In the genomic region with DNA sequence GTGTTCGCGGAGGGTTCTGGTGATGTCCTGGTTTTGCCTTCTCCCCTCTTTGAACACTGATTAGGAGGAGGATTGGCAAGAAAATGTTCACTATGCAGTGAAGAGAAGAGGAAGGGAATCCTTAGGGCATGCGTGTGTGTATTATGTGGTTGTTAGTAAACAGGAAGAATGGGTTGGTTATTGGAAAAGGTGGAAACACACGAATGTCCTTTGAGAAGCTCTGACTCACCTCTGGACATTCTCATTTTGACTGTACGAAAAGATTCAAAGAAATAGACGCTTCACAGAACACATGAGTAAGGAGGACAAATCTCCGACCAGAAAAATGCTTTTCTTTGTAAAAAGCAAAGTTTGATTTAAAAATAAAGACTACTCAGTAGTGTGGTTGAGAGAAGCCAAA, we compare ENCODE assay signal across 18 cellular contexts.
A peak's percentile ranks its signal among the peaks of the same experiment; 100 is the strongest.
DNase-seq lines count a peak whose midpoint lies in the region; ATAC-seq, FAIRE-seq and TF ChIP-seq lines count a peak whose summit lies in the region.
"Had no signal": no experiment of that assay in that cellular context is flagged by ENCODE, and none has a peak within 500 bp of the region (broad histone marks: within the 10 kb centered on the region; RNA-seq: fewer than 3 reads in every experiment).

No MANE protein-coding gene starts in this region.

- no peak overlapping the region for H3K4me3 ChIP-seq in GM12878
- H3K4me3 ChIP-seq in HepG2 (replicated peaks in 1 of 3; ENCODE audit: insufficient read depth in 1 of 3, low read depth in 2 of 3, low read length in 3 of 3), result no peak overlapping the region
- H3K4me3 ChIP-seq: GM23338 had no signal

- no peaks in the 10 kb centered on the region for H3K36me3 ChIP-seq in GM12878 (ENCODE audit: control insufficient read depth in 2 of 2, insufficient read depth in 2 of 2, low read length in 1 of 2)
- H3K36me3 ChIP-seq in HepG2 (replicated peaks in 1 of 2; ENCODE audit: control insufficient read depth in 1 of 2, insufficient read depth in 2 of 2, low read length in 2 of 2), result no peaks in the 10 kb centered on the region
- H3K36me3 ChIP-seq: BE2C had no signal

- SMC1A ChIA-PET in GM12878 (lab: Charles Lee; ENCODE audit: uncharacterized antibody, unreplicated experiment), result interaction anchor here (0.6 to 7.2 kb wide), 12 partner anchors 9 to 258 kb away, joined by 3 to 44 read pairs (median 8); no protein-coding TSS in a partner anchor

- H3K9me3 ChIP-seq in GM12878 (replicated peaks; ENCODE audit: control insufficient read depth, insufficient read depth, low read length) (no peaks in the 10 kb centered on the region), HepG2 (ENCODE audit: low read length) (no peaks in the 10 kb centered on the region)
- H3K9me3 ChIP-seq: BE2C had no signal

- TF ChIP-seq EP300 in GM12878 (IDR thresholded peaks at IDR 0.05; ENCODE audit: borderline replicate concordance in 1 of 2, control insufficient read depth in 1 of 2, low read depth in 2 of 2, low read length in 2 of 2) (no peak), HepG2 (IDR thresholded peaks at IDR 0.05; ENCODE audit: low read depth in 2 of 2, low read length in 2 of 2) (no peak), HepG2 (CRISPR knock-in tag; IDR thresholded peaks at IDR 0.05; ENCODE audit: borderline replicate concordance) (no peak)

- BruUV-seq in GM12878 (replicated peaks; lab: Mats Ljungman, UMichigan) (no TSS peak), HepG2 (replicated peaks; lab: Mats Ljungman, UMichigan) (no TSS peak)

- POLR2A ChIA-PET in GM12878 (lab: Charles Lee), result interaction anchor here (2.4 kb wide), 1 partner anchor 37 kb away, joined by 11 read pairs; no protein-coding TSS in a partner anchor
- POLR2A ChIA-PET in HepG2 (lab: Yijun Ruan, JAX), result no interaction called here

- H3K79me2 ChIP-seq in GM12878 (ENCODE audit: control insufficient read depth, insufficient read depth, low read length) (no peaks in the 10 kb centered on the region), HepG2 (ENCODE audit: insufficient read depth, low read length) (no peaks in the 10 kb centered on the region)

- H4K20me1 ChIP-seq in GM12878 (ENCODE audit: control insufficient read depth, insufficient read depth) (no peaks in the 10 kb centered on the region), HepG2 (ENCODE audit: insufficient read depth, low read length) (no peaks in the 10 kb centered on the region)

- 22% methylated on average over 7 of the region's 7 CpGs for WGBS in GM12878 (ENCODE audit: insufficient coverage, insufficient replicate concordance, low lambda C conversion rate, missing lambda C conversion rate)
- 44% methylated on average over 7 of the region's 7 CpGs for WGBS in HepG2 (ENCODE audit: low lambda C conversion rate)

- CTCF ChIA-PET in GM12878 (lab: Yijun Ruan, JAX) (interaction anchor here (0.9 to 3.3 kb wide), 4 partner anchors 9 to 103 kb away, joined by 3 to 18 read pairs (median 4); no protein-coding TSS in a partner anchor), HepG2 (lab: Yijun Ruan, JAX; ENCODE audit: low intra/inter-chr PET ratio, low total read pairs) (no interaction called here)

- 0 out of 2 replicates have a peak, but pooled peaks cover 5% of the 10 kb centered on the region for H3K4me1 ChIP-seq in GM12878 (ENCODE audit: control insufficient read depth, insufficient read depth, low read length)
- H3K4me1 ChIP-seq in HepG2 (ENCODE audit: insufficient read depth, low read length), result no peaks in the 10 kb centered on the region
- H3K4me1 ChIP-seq: BE2C had no signal

- TF ChIP-seq CTCF in GM12878 (IDR thresholded peaks at IDR 0.05 in 2 of 3, conservative IDR thresholded peaks at IDR 0.05 in 1 of 3; ENCODE audit: control insufficient read depth in 2 of 3, extremely low read depth in 1 of 3, insufficient read depth in 1 of 3, low read depth in 3 of 3, low read length in 3 of 3) (no peak), HepG2 (CRISPR knock-in tag; IDR thresholded peaks at IDR 0.05) (no peak)

- no peaks in the 10 kb centered on the region for H3K27me3 ChIP-seq in GM12878 (replicated peaks in 1 of 2; ENCODE audit: control insufficient read depth in 2 of 2, insufficient read depth in 2 of 2, low read length in 1 of 2)
- no peaks in the 10 kb centered on the region; a peak in 1 of 5 replicates for H3K27me3 ChIP-seq in HepG2 (ENCODE audit: control insufficient read depth in 1 of 2, insufficient read depth in 2 of 2, low read length in 2 of 2)
- H3K27me3 ChIP-seq: BE2C had no signal

- H3K9ac ChIP-seq in GM12878 (ENCODE audit: control insufficient read depth, insufficient read depth, low read length) (no peak overlapping the region), HepG2 (ENCODE audit: insufficient read depth, low read depth, low read length) (no peak overlapping the region)

- TF ChIP-seq RAD21 in GM12878 (IDR thresholded peaks at IDR 0.05; ENCODE audit: insufficient read depth, low read depth, low read length) (no peak), HepG2 (CRISPR knock-in tag; IDR thresholded peaks at IDR 0.05) (no peak)

- FAIRE-seq in GM12878 (lab: Jason Lieb, UNC) (no peak), HepG2 (lab: Jason Lieb, UNC) (no peak)
- FAIRE-seq: GM18507 had no signal

- H3K4me2 ChIP-seq in GM12878 (ENCODE audit: control insufficient read depth, insufficient read depth), result no peak overlapping the region
- no peak overlapping the region for H3K4me2 ChIP-seq in HepG2 (ENCODE audit: low read depth, low read length)
- H3K4me2 ChIP-seq: GM23338 had no signal

- DNase-seq in H4 (ENCODE audit: low spot score) (peak; percentile 8), GM12878 (ENCODE audit: low read depth, low spot score) (peak; percentile 9), renal cortical epithelial cell (ENCODE audit: low read depth) (peak; percentile 30), HepG2 (ENCODE audit: low spot score) (no peak), CD1c-positive myeloid dendritic cell (ENCODE audit: extremely low spot score) (no peak), Right ventricle myocardium superior (no peak)
- DNase-seq: BE2C; C1 segment of cervical spinal cord; CD4-positive, alpha-beta T cell; DMS79 treated with DMSO at 0.1 percent for 48 hours; GF-D8; H9; Kasumi-1; KG1 had no signal

- no peak overlapping the region for H2AFZ ChIP-seq in GM12878 (ENCODE audit: control insufficient read depth, low read depth, low read length)
- no peak overlapping the region for H2AFZ ChIP-seq in HepG2 (ENCODE audit: low read length)
- H2AFZ ChIP-seq: GM23338 had no signal

- intact Hi-C loops in GM12878 (cut with micrococcal nuclease; ENCODE audit: unreplicated experiment), result no loop called here
- intact Hi-C loops in HepG2 (cut with micrococcal nuclease; ENCODE audit: unreplicated experiment), result no loop called here
- intact Hi-C loops in Right ventricle myocardium superior (cut with DNase I), result no loop called here

- RAD21 ChIA-PET in GM12878 (lab: Charles Lee; ENCODE audit: unreplicated experiment), result interaction anchor here (1.0 to 3.3 kb wide), 5 partner anchors 14 to 385 kb away, joined by 3 to 19 read pairs (median 5); no protein-coding TSS in a partner anchor

- in situ Hi-C loops in GM12878 (cut with MboI), result no loop called here
- in situ Hi-C loops in HepG2 (cut with HindIII; ENCODE audit: extremely low pct_ligation_motif_present, low pct_unique_long_range_greater_than_20kb), result no loop called here

- peak; percentile 33 for ATAC-seq in HG03442 (IDR thresholded peaks at IDR 0.05; ENCODE audit: unreplicated experiment)
- ATAC-seq in GM12878, result peak; percentile 48
- no peak for ATAC-seq in HepG2
- ATAC-seq in GM21515 (IDR thresholded peaks at IDR 0.05; ENCODE audit: unreplicated experiment), result no peak
- no peak for ATAC-seq in Right ventricle myocardium superior (ENCODE audit: poor library complexity)
- ATAC-seq: GM23338 had no signal

- no peak for TF ChIP-seq POLR2A in GM12878 (IDR thresholded peaks at IDR 0.05; ENCODE audit: low read depth, low read length)
- no peak for TF ChIP-seq POLR2A in HepG2 (IDR thresholded peaks at IDR 0.05; ENCODE audit: insufficient read depth in 1 of 2, low read depth in 2 of 2, low read length in 2 of 2)

- H3K27ac ChIP-seq in GM12878 (ENCODE audit: control insufficient read depth, insufficient read depth), result no peak overlapping the region
- H3K27ac ChIP-seq in HepG2 (ENCODE audit: extremely low read length, insufficient read depth, low read length), result no peak overlapping the region

TF ChIP-seq in GM12878, 131 proteins besides CTCF, POLR2A, EP300 and RAD21 (continues in another document):
- TF ChIP-seq MXI1 (IDR thresholded peaks at IDR 0.05; ENCODE audit: low read depth, low read length), result no peak
- no peak for TF ChIP-seq MEF2B (IDR thresholded peaks at IDR 0.05; ENCODE audit: partially characterized antibody, poor library complexity, severe bottlenecking)
- no peak for TF ChIP-seq NFYA (IDR thresholded peaks at IDR 0.05; ENCODE audit: borderline replicate concordance, low read depth, low read length)
- peak; percentile 81 for TF ChIP-seq IRF4 (IDR thresholded peaks at IDR 0.05; ENCODE audit: low read depth, low read length)
- TF ChIP-seq RUNX3 (IDR thresholded peaks at IDR 0.05; ENCODE audit: low read length), result peak; percentile 81
- TF ChIP-seq POLR2AphosphoS5 (IDR thresholded peaks at IDR 0.05; ENCODE audit: low read length), result no peak
- no peak for TF ChIP-seq CHD4 (IDR thresholded peaks at IDR 0.05)

TF ChIP-seq in HepG2, 621 proteins besides CTCF, POLR2A, EP300 and RAD21 (continues in another document):
- no peak for TF ChIP-seq SP140L (CRISPR knock-in tag; IDR thresholded peaks at IDR 0.05; ENCODE audit: borderline replicate concordance)
- no peak for TF ChIP-seq ZNF326 (CRISPR knock-in tag; IDR thresholded peaks at IDR 0.05; ENCODE audit: borderline replicate concordance)
- no peak for TF ChIP-seq NCOA2 (CRISPR knock-in tag; IDR thresholded peaks at IDR 0.05)
- no peak for TF ChIP-seq MED13 (CRISPR knock-in tag; IDR thresholded peaks at IDR 0.05)
- no peak for TF ChIP-seq NFATC3 (CRISPR knock-in tag; IDR thresholded peaks at IDR 0.05)
- TF ChIP-seq, protein P1, sequence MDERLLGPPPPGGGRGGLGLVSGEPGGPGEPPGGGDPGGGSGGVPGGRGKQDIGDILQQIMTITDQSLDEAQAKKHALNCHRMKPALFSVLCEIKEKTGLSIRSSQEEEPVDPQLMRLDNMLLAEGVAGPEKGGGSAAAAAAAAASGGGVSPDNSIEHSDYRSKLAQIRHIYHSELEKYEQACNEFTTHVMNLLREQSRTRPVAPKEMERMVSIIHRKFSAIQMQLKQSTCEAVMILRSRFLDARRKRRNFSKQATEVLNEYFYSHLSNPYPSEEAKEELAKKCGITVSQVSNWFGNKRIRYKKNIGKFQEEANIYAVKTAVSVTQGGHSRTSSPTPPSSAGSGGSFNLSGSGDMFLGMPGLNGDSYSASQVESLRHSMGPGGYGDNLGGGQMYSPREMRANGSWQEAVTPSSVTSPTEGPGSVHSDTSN (CRISPR knock-in tag; IDR thresholded peaks at IDR 0.05), result no peak
- no peak for TF ChIP-seq FOXC1 (CRISPR knock-in tag; IDR thresholded peaks at IDR 0.05; ENCODE audit: borderline replicate concordance)

Comparison
In these comparisons a context has a peak if more than half of its experiments do, and no peak if none do; other contexts are left out.
1. DNase-seq: peak in H4 (single experiment), GM12878 (single experiment) and renal cortical epithelial cell (single experiment); none in HepG2 (single experiment), CD1c-positive myeloid dendritic cell (single experiment) and Right ventricle myocardium superior (single experiment).
2. ATAC-seq: peak in HG03442 (single experiment) and GM12878 (single experiment); none in HepG2 (single experiment), GM21515 (single experiment) and Right ventricle myocardium superior (single experiment).